In genomic region chr6:11231564-11232176, GRCh38 we compare ENCODE assay signal across 1 cellular context.
TF ChIP-seq lines count a peak whose summit lies in the region.

No MANE protein-coding gene starts in this region.

TF ChIP-seq in H1, 55 proteins besides CTCF, POLR2A, EP300 and RAD21:
- TF ChIP-seq ATF2 (IDR thresholded peaks at IDR 0.05; ENCODE audit: low read length) (no peak), EGR1 (IDR thresholded peaks at IDR 0.05; ENCODE audit: borderline replicate concordance, low read depth, low read length) (no peak), SUZ12 (IDR thresholded peaks at IDR 0.05; ENCODE audit: low read length) (no peak), SAP30 (IDR thresholded peaks at IDR 0.05; ENCODE audit: insufficient read depth, insufficient replicate concordance, low read length) (no peak)
